In the genomic region with DNA sequence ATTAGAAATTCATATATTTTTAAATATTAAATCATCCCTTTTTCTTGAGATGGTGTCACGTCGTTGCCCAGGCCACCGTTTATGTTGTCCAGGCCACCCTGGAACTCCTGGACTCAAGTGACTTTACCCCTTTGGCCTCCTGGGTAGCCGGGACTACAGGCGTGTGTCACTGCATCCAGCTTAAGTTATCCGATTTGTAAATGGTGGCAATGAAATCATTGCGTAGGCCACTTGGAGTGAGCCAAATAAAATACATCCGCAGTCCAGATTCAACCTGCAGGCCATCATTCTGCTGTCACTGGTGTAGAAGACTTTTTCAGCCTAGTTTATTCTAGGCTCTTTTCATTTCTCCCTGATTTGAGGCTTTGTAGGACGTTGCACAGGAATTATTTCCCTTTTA, we compare ENCODE assay signal across 29 cellular contexts.
"Had no signal": no experiment of that assay in that cellular context is flagged by ENCODE, and none has a peak within 500 bp of the region (broad histone marks: within the 10 kb centered on the region; RNA-seq: fewer than 3 reads in every experiment).

No MANE protein-coding gene starts in this region.

- H3K4me3 ChIP-seq: adrenal gland, body of pancreas, breast epithelium, K562, SJSA1 had no signal

- H3K27me3 Mint-ChIP-seq: activated CD4-positive, alpha-beta T cell treated with anti-CD3 and anti-CD28 coated beads, Interleukin-2, amount 10 ng/mL, durations not matched to agents 24 days and 14 days; activated CD8-positive, alpha-beta T cell treated with anti-CD3 and anti-CD28 coated beads for 36 hours; activated T-cell treated with anti-CD3 and anti-CD28 coated beads, Interleukin-2, amount 50 U/mL, for 24 hours had no signal

- H3K27me3 ChIP-seq: adrenal gland, body of pancreas, breast epithelium, SJSA1 had no signal

- ATAC-seq: activated CD8-positive, alpha-beta T cell treated with anti-CD3 and anti-CD28 coated beads for 36 hours; activated naive CD4-positive, alpha-beta T cell treated with anti-CD3 and anti-CD28 coated beads, Interleukin-2, amount 50 U/mL, for 72 hours; body of pancreas; K562 had no signal

- H3K27ac Mint-ChIP-seq: activated CD4-positive, alpha-beta T cell treated with anti-CD3 and anti-CD28 coated beads, Interleukin-2, amount 10 ng/mL, durations not matched to agents 24 days and 14 days; activated CD8-positive, alpha-beta T cell treated with anti-CD3 and anti-CD28 coated beads for 36 hours; activated naive CD4-positive, alpha-beta T cell treated with anti-CD3 and anti-CD28 coated beads for 36 hours; activated naive CD4-positive, alpha-beta T cell treated with anti-CD3 and anti-CD28 coated beads, Interleukin-2, amount 50 U/mL, for 72 hours; T-helper 1 cell treated with Interleukin-12 subunit alpha and Interleukin-12 subunit beta and Interleukin-4 antibody, amounts not matched to agents 30 μg/mL and 1 μg/mL, for 36 hours; T-helper 2 cell treated with Interferon-gamma antibody and Interleukin-4, amounts not matched to agents 5 μg/mL and 100 μg/mL, for 36 hours had no signal

- H3K9me3 Mint-ChIP-seq: activated CD8-positive, alpha-beta T cell treated with anti-CD3 and anti-CD28 coated beads for 36 hours; activated naive CD4-positive, alpha-beta T cell treated with anti-CD3 and anti-CD28 coated beads for 36 hours; activated naive CD4-positive, alpha-beta T cell treated with anti-CD3 and anti-CD28 coated beads, Interleukin-2, amount 50 U/mL, for 72 hours; activated T-cell treated with anti-CD3 and anti-CD28 coated beads, Interleukin-2, amount 50 U/mL, for 24 hours; T-helper 1 cell treated with Interleukin-12 subunit alpha and Interleukin-12 subunit beta and Interleukin-4 antibody, amounts not matched to agents 30 μg/mL and 1 μg/mL, for 36 hours; T-helper 2 cell treated with Interferon-gamma antibody and Interleukin-4, amounts not matched to agents 5 μg/mL and 100 μg/mL, for 36 hours had no signal

- FAIRE-seq: astrocyte, K562, TTC549 had no signal

- H3K9ac ChIP-seq: SK-N-SH had no signal

- H3K36me3 ChIP-seq: adrenal gland, breast epithelium, SJSA1 had no signal

- H3K9me3 ChIP-seq: adrenal gland, body of pancreas, breast epithelium, SK-N-SH had no signal

- H3K27ac ChIP-seq: adrenal gland, body of pancreas, breast epithelium, SJSA1 had no signal

- DNase-seq: activated CD4-positive, alpha-beta T cell treated with anti-CD3 and anti-CD28 coated beads, Interleukin-2, amount 10 ng/mL, durations not matched to agents 24 days and 14 days; activated CD4-positive, alpha-beta T cell treated with anti-CD3 and anti-CD28 coated beads, Interleukin-2, amount 50 U/mL, for 4 hours; activated CD8-positive, alpha-beta T cell treated with anti-CD3 and anti-CD28 coated beads for 36 hours; activated gamma-delta T cell treated with Interleukin-2 at 50 U/mL for 16 hours; activated naive CD4-positive, alpha-beta T cell treated with anti-CD3 and anti-CD28 coated beads for 36 hours; activated T-cell treated with anti-CD3 and anti-CD28 coated beads, Interleukin-2, amount 50 U/mL, for 24 hours; adrenal gland; body of pancreas; NCI-H1092 treated with DMSO at 0.1 percent for 48 hours; NCI-H1417; NCI-H146; NCI-H187; NCI-H2029 treated with DMSO at 0.1 percent for 48 hours; NCI-H2107; NCI-H2171; NCI-H510A; NCI-H526; NCI-H748 treated with DMSO at 0.1 percent for 48 hours; NK-92 treated with Interleukin-12 subunit alpha and Interleukin-12 subunit beta, amount 100 ng/mL, for 24 hours; SHP77 treated with DMSO at 0.1 percent for 48 hours; SK-N-SH had no signal

- H3K4me3 Mint-ChIP-seq: activated CD4-positive, alpha-beta T cell treated with anti-CD3 and anti-CD28 coated beads, Interleukin-2, amount 10 ng/mL, durations not matched to agents 24 days and 14 days; activated CD8-positive, alpha-beta T cell treated with anti-CD3 and anti-CD28 coated beads for 36 hours; activated naive CD4-positive, alpha-beta T cell treated with anti-CD3 and anti-CD28 coated beads for 36 hours; activated T-cell treated with anti-CD3 and anti-CD28 coated beads, Interleukin-2, amount 50 U/mL, for 24 hours; T-helper 1 cell treated with Interleukin-12 subunit alpha and Interleukin-12 subunit beta and Interleukin-4 antibody, amounts not matched to agents 30 μg/mL and 1 μg/mL, for 36 hours; T-helper 2 cell treated with Interferon-gamma antibody and Interleukin-4, amounts not matched to agents 5 μg/mL and 100 μg/mL, for 36 hours had no signal

- H3K4me1 ChIP-seq: adrenal gland, body of pancreas, breast epithelium, SJSA1 had no signal
